ENCODE assay signal across 1 cellular context in the genomic region with DNA sequence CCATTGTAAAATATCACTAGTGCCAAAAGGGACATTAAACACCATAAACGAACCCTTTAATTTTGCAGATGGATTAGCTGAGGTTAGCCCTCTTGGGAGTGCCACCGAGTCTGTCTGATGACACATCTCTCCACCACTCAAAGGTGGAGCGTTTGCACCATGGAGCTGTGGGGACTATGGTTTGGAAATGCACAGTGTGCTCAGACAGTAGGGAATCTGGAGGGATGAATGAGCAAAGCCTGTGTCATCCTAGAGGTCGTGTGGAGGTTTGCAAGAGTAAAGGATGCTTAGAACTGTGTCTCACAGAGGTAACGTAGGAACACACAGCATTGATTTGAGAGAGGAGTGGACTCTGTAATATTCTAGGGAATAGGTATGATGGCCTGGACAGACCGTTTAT.
A peak's percentile ranks its signal among the peaks of the same experiment; 100 is the strongest.
TF ChIP-seq lines count a peak whose summit lies in the region.

No MANE protein-coding gene starts in this region.

TF ChIP-seq in IMR-90, 13 proteins besides CTCF, POLR2A, EP300 and RAD21:
- TF ChIP-seq RFX5 (IDR thresholded peaks at IDR 0.05; ENCODE audit: low read depth, low read length) = no peak
- TF ChIP-seq FOS (IDR thresholded peaks at IDR 0.05; ENCODE audit: low read depth, low read length) = no peak
- no peak for TF ChIP-seq MAZ (IDR thresholded peaks at IDR 0.05; ENCODE audit: borderline replicate concordance, low read depth, low read length)
- TF ChIP-seq, protein P1, sequence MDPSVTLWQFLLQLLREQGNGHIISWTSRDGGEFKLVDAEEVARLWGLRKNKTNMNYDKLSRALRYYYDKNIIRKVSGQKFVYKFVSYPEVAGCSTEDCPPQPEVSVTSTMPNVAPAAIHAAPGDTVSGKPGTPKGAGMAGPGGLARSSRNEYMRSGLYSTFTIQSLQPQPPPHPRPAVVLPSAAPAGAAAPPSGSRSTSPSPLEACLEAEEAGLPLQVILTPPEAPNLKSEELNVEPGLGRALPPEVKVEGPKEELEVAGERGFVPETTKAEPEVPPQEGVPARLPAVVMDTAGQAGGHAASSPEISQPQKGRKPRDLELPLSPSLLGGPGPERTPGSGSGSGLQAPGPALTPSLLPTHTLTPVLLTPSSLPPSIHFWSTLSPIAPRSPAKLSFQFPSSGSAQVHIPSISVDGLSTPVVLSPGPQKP (IDR thresholded peaks at IDR 0.05; ENCODE audit: borderline replicate concordance, low read depth, low read length) = no peak
- TF ChIP-seq, protein P2, sequence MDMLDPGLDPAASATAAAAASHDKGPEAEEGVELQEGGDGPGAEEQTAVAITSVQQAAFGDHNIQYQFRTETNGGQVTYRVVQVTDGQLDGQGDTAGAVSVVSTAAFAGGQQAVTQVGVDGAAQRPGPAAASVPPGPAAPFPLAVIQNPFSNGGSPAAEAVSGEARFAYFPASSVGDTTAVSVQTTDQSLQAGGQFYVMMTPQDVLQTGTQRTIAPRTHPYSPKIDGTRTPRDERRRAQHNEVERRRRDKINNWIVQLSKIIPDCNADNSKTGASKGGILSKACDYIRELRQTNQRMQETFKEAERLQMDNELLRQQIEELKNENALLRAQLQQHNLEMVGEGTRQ (IDR thresholded peaks at IDR 0.05; ENCODE audit: low read depth, low read length) = no peak
- no peak for TF ChIP-seq NFE2L2 (IDR thresholded peaks at IDR 0.05; ENCODE audit: low read depth, low read length)
- TF ChIP-seq MXI1 (IDR thresholded peaks at IDR 0.05; ENCODE audit: borderline replicate concordance, low read depth, low read length) = no peak
- 0 out of 2 replicates have a peak, but pooled peaks have one; percentile 6 for TF ChIP-seq SMC3 (IDR thresholded peaks at IDR 0.05; ENCODE audit: low read depth, low read length)
- TF ChIP-seq MAFK (IDR thresholded peaks at IDR 0.05; ENCODE audit: low read depth, low read length) = no peak
- no peak; the same call in 1 of the 2 replicates for TF ChIP-seq BHLHE40 (IDR thresholded peaks at IDR 0.05; ENCODE audit: low read depth, low read length)
- peak; percentile 11 for TF ChIP-seq RCOR1 (IDR thresholded peaks at IDR 0.05; ENCODE audit: insufficient replicate concordance, low read length)
- TF ChIP-seq CEBPB (IDR thresholded peaks at IDR 0.05; ENCODE audit: low read depth, low read length) = peak; percentile 82
- TF ChIP-seq CHD1 (IDR thresholded peaks at IDR 0.05; ENCODE audit: low read depth, low read length) = no peak
TF ChIP-seq in IMR-90: peak in this region for 3.
